9 cellular contexts compared by ENCODE assay signal in the genomic region with DNA sequence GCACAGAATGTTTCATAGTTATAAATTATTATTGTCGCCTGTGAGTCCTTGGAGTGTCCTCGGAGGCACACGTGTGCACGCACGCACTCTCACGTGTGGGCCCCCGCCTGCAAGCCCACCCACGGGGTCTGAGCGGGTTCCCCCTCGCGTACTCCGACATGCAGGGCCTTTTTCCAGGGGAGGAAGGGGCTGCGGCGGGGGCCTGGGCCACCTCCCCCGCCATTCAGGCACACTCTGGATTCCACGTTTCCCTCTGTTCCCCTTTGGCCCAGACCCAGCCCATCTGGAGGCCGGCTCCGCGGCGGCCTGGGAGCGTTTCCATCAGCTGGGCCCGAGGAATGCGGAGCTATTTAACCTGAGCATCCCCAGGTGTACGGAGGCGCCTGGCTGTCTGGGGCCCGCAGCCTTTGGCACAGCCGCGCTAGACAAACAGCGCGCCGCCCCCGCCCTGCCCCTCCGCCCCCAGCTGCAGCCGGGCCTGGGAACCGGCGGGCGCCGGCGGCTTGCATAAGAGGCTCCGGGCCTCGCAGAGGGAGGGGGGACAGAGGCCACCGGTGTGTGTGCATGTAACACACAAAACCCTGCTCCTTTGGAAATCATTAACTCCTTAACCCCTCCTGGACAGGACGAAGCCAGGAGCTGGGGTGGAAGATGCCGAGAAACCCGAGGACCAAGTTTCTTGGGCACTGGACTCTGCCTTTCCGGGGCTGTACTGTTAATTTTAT. TPM values are rescaled to one million over a fixed set of nuclear protein-coding genes. Genes with fewer than 3 reads are reported as not detected.
DNase-seq lines count a peak whose midpoint lies in the region; ATAC-seq and TF ChIP-seq lines count a peak whose summit lies in the region.
"Had no signal": no experiment of that assay in that cellular context is flagged by ENCODE, and none has a peak within 500 bp of the region (broad histone marks: within the 10 kb centered on the region; RNA-seq: fewer than 3 reads in every experiment).

No MANE protein-coding gene starts in this region.

- no peaks in the 10 kb centered on the region for H4K20me1 ChIP-seq in GM23338 (replicated peaks; ENCODE audit: insufficient read depth)

- H3K4me3 ChIP-seq in GM23338 (peak overlapping the region; percentile 61), cardiac fibroblast (replicated peaks in 1 of 2; ENCODE audit: low read depth in 2 of 2, low read length in 2 of 2) (peak overlapping the region; percentile 5 to 18), suprapubic skin (peak overlapping the region; percentile 73)

- TF ChIP-seq POLR2A in suprapubic skin (IDR thresholded peaks at IDR 0.05): no peak

- 16% methylated on average over 12 of the region's 46 CpGs for WGBS in suprapubic skin

- H3K9me3 Mint-ChIP-seq in GM23338: peaks cover 5% of the 10 kb centered on the region; the same call in 1 of the 3 replicates
- H3K9me3 Mint-ChIP-seq: IgD-negative memory B cell had no signal

- H3K36me3 Mint-ChIP-seq in GM23338 (ENCODE audit: low read depth): peaks cover 13% of the 10 kb centered on the region
- H3K36me3 Mint-ChIP-seq: IgD-negative memory B cell had no signal

- intact Hi-C loops in left colon (cut with DNase I, micrococcal nuclease): no loop called here

- no peaks in the 10 kb centered on the region for H3K9me2 ChIP-seq in GM23338 (ENCODE audit: insufficient read depth)

- no peaks in the 10 kb centered on the region for H3K9me3 ChIP-seq in suprapubic skin

- H3F3A ChIP-seq in GM23338 (replicated peaks; ENCODE audit: low read depth): peaks cover 35% of the 10 kb centered on the region

- peaks cover 41% of the 10 kb centered on the region for H3K4me1 Mint-ChIP-seq in GM23338

- H3K27ac ChIP-seq in GM23338 (ENCODE audit: low read depth) (peak overlapping the region; percentile 92), suprapubic skin (peak overlapping the region; percentile 85)

- ATAC-seq in GM23338: peak; percentile 44
- ATAC-seq in left colon: peak; percentile 43
- ATAC-seq in GM18519 (IDR thresholded peaks at IDR 0.05; ENCODE audit: low FRiP score, unreplicated experiment): no peak

- DNase-seq in GM23338 (ENCODE audit: low spot score): peak; percentile 100
- peak; percentile 88 for DNase-seq in NCI-H2227 (lab: John Stamatoyannopoulos, UW; ENCODE audit: unreplicated experiment)
- peak; percentile 66 to 85 for DNase-seq in cardiac fibroblast (ENCODE audit: low read depth in 2 of 2)
- DNase-seq in left colon: peak; percentile 89 to 91
- DNase-seq in suprapubic skin (ENCODE audit: low spot score in 2 of 2): peak; percentile 86 to 88
- no peak for DNase-seq in activated T-cell treated with anti-CD3 and anti-CD28 coated beads for 4 hours
- no peak for DNase-seq in T1000 (lab: John Stamatoyannopoulos, UW)

- peak overlapping the region; percentile 76 for H3K4me2 ChIP-seq in GM23338

- peak overlapping the region; percentile 50 for H3K4me3 Mint-ChIP-seq in GM23338

- peaks cover 75% of the 10 kb centered on the region for H3K27me3 Mint-ChIP-seq in GM23338 (ENCODE audit: insufficient read depth, low read depth, poor library complexity)

- H3K36me3 ChIP-seq in GM23338 (ENCODE audit: insufficient read depth) (no peaks in the 10 kb centered on the region), suprapubic skin (no peaks in the 10 kb centered on the region)

- H2AFZ ChIP-seq in GM23338: no peak overlapping the region

- H3K27ac Mint-ChIP-seq in GM23338: no peak overlapping the region
- H3K27ac Mint-ChIP-seq: IgD-negative memory B cell had no signal

- peaks cover 45% of the 10 kb centered on the region for H3K4me1 ChIP-seq in GM23338 (ENCODE audit: insufficient read depth)
- peaks cover 77% of the 10 kb centered on the region for H3K4me1 ChIP-seq in suprapubic skin

- no peaks in the 10 kb centered on the region for H3K27me3 ChIP-seq in GM23338 (ENCODE audit: insufficient read depth)
- no peaks in the 10 kb centered on the region for H3K27me3 ChIP-seq in suprapubic skin

- TF ChIP-seq CTCF in GM23338 (conservative IDR thresholded peaks at IDR 0.05; ENCODE audit: low read depth in 2 of 2): no peak
- TF ChIP-seq CTCF in cardiac fibroblast (IDR thresholded peaks at IDR 0.05; ENCODE audit: low read depth, low read length): no peak
- TF ChIP-seq CTCF in suprapubic skin (IDR thresholded peaks at IDR 0.05): no peak

- no peak for TF ChIP-seq EP300 in suprapubic skin (IDR thresholded peaks at IDR 0.05)

- peaks cover 19% of the 10 kb centered on the region for H3K79me2 ChIP-seq in GM23338 (replicated peaks; ENCODE audit: insufficient read depth)

TF ChIP-seq in GM23338, 12 proteins besides CTCF, POLR2A, EP300 and RAD21 (continues in another document):
- TF ChIP-seq STAT1 (IDR thresholded peaks at IDR 0.05; ENCODE audit: unreplicated experiment): no peak
- TF ChIP-seq NANOG (IDR thresholded peaks at IDR 0.05; ENCODE audit: borderline replicate concordance): peak; percentile 71
- no peak for TF ChIP-seq ZNF331 (CRISPR knock-in tag; IDR thresholded peaks at IDR 0.05; ENCODE audit: low read depth)
- TF ChIP-seq EZH2phosphoT487 (IDR thresholded peaks at IDR 0.05; ENCODE audit: unreplicated experiment): no peak
- peak; percentile 51; the same call in 1 of the 2 replicates for TF ChIP-seq CREB1 (CRISPR knock-in tag; IDR thresholded peaks at IDR 0.05; ENCODE audit: low read depth)
- peak; percentile 6; the same call in 1 of the 2 replicates for TF ChIP-seq ZNF114 (CRISPR knock-in tag; IDR thresholded peaks at IDR 0.05)
- TF ChIP-seq JUNB (IDR thresholded peaks at IDR 0.05; ENCODE audit: unreplicated experiment): no peak
- TF ChIP-seq EZH2 (IDR thresholded peaks at IDR 0.05; ENCODE audit: low read depth, unreplicated experiment): no peak
- peak; percentile 52; the same call in 1 of the 2 replicates for TF ChIP-seq POLR2AphosphoS5 (IDR thresholded peaks at IDR 0.05; ENCODE audit: low read depth)
- TF ChIP-seq, protein P1, sequence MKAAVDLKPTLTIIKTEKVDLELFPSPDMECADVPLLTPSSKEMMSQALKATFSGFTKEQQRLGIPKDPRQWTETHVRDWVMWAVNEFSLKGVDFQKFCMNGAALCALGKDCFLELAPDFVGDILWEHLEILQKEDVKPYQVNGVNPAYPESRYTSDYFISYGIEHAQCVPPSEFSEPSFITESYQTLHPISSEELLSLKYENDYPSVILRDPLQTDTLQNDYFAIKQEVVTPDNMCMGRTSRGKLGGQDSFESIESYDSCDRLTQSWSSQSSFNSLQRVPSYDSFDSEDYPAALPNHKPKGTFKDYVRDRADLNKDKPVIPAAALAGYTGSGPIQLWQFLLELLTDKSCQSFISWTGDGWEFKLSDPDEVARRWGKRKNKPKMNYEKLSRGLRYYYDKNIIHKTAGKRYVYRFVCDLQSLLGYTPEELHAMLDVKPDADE (IDR thresholded peaks at IDR 0.05): no peak
- TF ChIP-seq, protein P2, sequence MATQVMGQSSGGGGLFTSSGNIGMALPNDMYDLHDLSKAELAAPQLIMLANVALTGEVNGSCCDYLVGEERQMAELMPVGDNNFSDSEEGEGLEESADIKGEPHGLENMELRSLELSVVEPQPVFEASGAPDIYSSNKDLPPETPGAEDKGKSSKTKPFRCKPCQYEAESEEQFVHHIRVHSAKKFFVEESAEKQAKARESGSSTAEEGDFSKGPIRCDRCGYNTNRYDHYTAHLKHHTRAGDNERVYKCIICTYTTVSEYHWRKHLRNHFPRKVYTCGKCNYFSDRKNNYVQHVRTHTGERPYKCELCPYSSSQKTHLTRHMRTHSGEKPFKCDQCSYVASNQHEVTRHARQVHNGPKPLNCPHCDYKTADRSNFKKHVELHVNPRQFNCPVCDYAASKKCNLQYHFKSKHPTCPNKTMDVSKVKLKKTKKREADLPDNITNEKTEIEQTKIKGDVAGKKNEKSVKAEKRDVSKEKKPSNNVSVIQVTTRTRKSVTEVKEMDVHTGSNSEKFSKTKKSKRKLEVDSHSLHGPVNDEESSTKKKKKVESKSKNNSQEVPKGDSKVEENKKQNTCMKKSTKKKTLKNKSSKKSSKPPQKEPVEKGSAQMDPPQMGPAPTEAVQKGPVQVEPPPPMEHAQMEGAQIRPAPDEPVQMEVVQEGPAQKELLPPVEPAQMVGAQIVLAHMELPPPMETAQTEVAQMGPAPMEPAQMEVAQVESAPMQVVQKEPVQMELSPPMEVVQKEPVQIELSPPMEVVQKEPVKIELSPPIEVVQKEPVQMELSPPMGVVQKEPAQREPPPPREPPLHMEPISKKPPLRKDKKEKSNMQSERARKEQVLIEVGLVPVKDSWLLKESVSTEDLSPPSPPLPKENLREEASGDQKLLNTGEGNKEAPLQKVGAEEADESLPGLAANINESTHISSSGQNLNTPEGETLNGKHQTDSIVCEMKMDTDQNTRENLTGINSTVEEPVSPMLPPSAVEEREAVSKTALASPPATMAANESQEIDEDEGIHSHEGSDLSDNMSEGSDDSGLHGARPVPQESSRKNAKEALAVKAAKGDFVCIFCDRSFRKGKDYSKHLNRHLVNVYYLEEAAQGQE (IDR thresholded peaks at IDR 0.05; ENCODE audit: unreplicated experiment): no peak

RNA-seq across cellular contexts. Expression of a gene that starts 3.3 kb away (rescaled TPM):
- total RNA-seq in GM23338 (2014; rRNA removed; shearing (Covaris generic)): 452 and 479 TPM in 2 replicates
- 221 and 224 TPM in 2 replicates for polyA plus RNA-seq in GM23338 (2016; fragmentation: Nextera tagmentation; extraction: Ambion mirVana)
- total RNA-seq in left colon (100 to 1,000 TPM; 298 to 363 TPM), suprapubic skin (100 to 1,000 TPM; 335 to 766 (median 507) TPM)

RNA-seq across cellular contexts. Expression of a gene that starts 29.3 kb away (rescaled TPM):
- total RNA-seq in GM23338 (2014; rRNA removed; shearing (Covaris generic)): not detected in 2 replicates
- polyA plus RNA-seq in GM23338 (2016; fragmentation: Nextera tagmentation; extraction: Ambion mirVana): 0.63 and 1.1 TPM in 2 replicates
- total RNA-seq in left colon (under 1 TPM in 1 of 2 donors, not detected in 1; 0.67 TPM), suprapubic skin (1 to 10 TPM in 1 of 4 donors, not detected in 3; 2.7 TPM)

Comparison
In these comparisons a context has a peak if more than half of its experiments do, and no peak if none do; other contexts are left out.
1. DNase-seq: peak in GM23338 (single experiment), NCI-H2227 (single experiment), cardiac fibroblast (2 of 2), left colon (2 of 2) and suprapubic skin (2 of 2); none in activated T-cell treated with anti-CD3 and anti-CD28 coated beads for 4 hours (single experiment) and T1000 (single experiment).
2. H3K4me3 ChIP-seq: peak in every context shown above with its lines; median percentile 73 in suprapubic skin; 61 in GM23338; 12 in cardiac fibroblast.